ENCODE assay signal across 8 cellular contexts in the genomic region with DNA sequence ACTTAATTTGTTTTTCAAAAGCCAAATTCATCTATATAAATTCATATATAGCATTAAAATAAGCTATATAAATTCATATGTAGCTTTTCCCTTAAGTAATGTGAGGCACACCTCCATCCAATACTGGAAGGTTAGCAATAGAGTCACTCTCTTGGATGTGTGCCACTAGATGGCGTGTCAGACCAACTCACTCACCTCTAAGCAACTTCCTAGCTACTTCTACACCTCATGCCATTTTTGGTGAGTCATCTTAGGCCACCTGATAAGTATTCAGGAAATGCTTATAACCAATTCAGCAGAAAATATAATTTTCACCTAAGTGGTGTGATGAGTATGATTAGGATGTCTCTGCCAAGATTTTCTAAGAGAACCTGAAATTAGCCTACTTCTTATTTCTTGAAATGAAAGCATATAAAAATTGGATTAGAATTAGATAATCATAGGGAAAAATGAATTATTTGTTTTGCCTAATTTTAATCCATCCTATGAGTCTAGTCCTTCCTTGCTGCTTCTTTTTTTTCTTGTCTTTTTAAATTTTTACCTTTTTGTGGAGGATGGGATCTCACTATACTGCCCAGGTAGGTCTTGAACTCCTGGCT. TPM values are rescaled to one million over a fixed set of nuclear protein-coding genes. Genes with fewer than 3 reads are reported as not detected.
DNase-seq lines count a peak whose midpoint lies in the region; ATAC-seq and TF ChIP-seq lines count a peak whose summit lies in the region.

No MANE protein-coding gene starts in this region.

- H3K9me3 ChIP-seq in DND-41 (ENCODE audit: insufficient read depth, low read length, severe bottlenecking) (peaks cover 5% of the 10 kb centered on the region), OCI-LY7 (ENCODE audit: low read length) (peaks cover 18% of the 10 kb centered on the region), esophagus squamous epithelium (no peaks in the 10 kb centered on the region), neural cell (ENCODE audit: low read length) (no peaks in the 10 kb centered on the region), testis (no peaks in the 10 kb centered on the region)

- H3K4me1 ChIP-seq in DND-41 (ENCODE audit: insufficient read depth, low read length) (peaks cover 5% of the 10 kb centered on the region), OCI-LY7 (ENCODE audit: insufficient read depth, low read length, poor library complexity, severe bottlenecking) (peaks cover 6% of the 10 kb centered on the region), esophagus squamous epithelium (peaks cover 0 to 9% (median 0%) of the 10 kb centered on the region in 3 donors), testis (no peaks in the 10 kb centered on the region)

- POLR2A ChIA-PET in OCI-LY7 (lab: Charles Lee), result interaction anchor here (0.5 to 2.3 kb wide), 5 partner anchors 12 to 445 kb away, joined by 3 to 18 read pairs (median 3); no protein-coding TSS in a partner anchor

- no peak overlapping the region for H3K4me2 ChIP-seq in DND-41 (ENCODE audit: insufficient read depth, low read length)
- H3K4me2 ChIP-seq in OCI-LY7 (ENCODE audit: low read length), result no peak overlapping the region
- no peak overlapping the region for H3K4me2 ChIP-seq in neural cell (ENCODE audit: low read length)

- ATAC-seq in DND-41 (ENCODE audit: insufficient read depth, low read depth) (peak; percentile 100), GM21723 (IDR thresholded peaks at IDR 0.05; ENCODE audit: unreplicated experiment) (peak; percentile 98)

- WGBS in esophagus squamous epithelium, 2 donors, result 0% methylated on average over 1 of the region's 1 CpG
- WGBS in testis, 2 donors, result 10 to 22% methylated on average over 1 of the region's 1 CpG

- no TSS peak for BruUV-seq in OCI-LY7 (replicated peaks; lab: Mats Ljungman, UMichigan)

- TF ChIP-seq EP300 in neural cell (conservative IDR thresholded peaks at IDR 0.05; ENCODE audit: poor library complexity, severe bottlenecking), result no peak

- H4K20me1 ChIP-seq in DND-41 (ENCODE audit: insufficient read depth, low read length), result no peaks in the 10 kb centered on the region
- H4K20me1 ChIP-seq in OCI-LY7 (ENCODE audit: insufficient read depth, low read length), result no peaks in the 10 kb centered on the region
- H4K20me1 ChIP-seq in neural cell (ENCODE audit: insufficient read depth), result no peaks in the 10 kb centered on the region

- H3K9me2 ChIP-seq in OCI-LY7 (ENCODE audit: insufficient read depth, low read length) (no peaks in the 10 kb centered on the region), neural cell (ENCODE audit: insufficient read depth, low read length) (no peaks in the 10 kb centered on the region)

- H3K27ac ChIP-seq in DND-41 (ENCODE audit: low read length) (no peak overlapping the region), OCI-LY7 (ENCODE audit: low read depth, low read length, poor library complexity, severe bottlenecking) (no peak overlapping the region), esophagus squamous epithelium (no peak overlapping the region), neural cell (ENCODE audit: low read length) (no peak overlapping the region), testis (no peak overlapping the region)

- H3K4me3 ChIP-seq in DND-41 (ENCODE audit: low read depth in 1 of 2, low read length in 2 of 2), result no peak overlapping the region
- H3K4me3 ChIP-seq in OCI-LY7 (ENCODE audit: low read depth, low read length, poor library complexity, severe bottlenecking), result no peak overlapping the region
- no peak overlapping the region for H3K4me3 ChIP-seq in esophagus squamous epithelium
- no peak overlapping the region for H3K4me3 ChIP-seq in neural cell (ENCODE audit: low read length)
- no peak overlapping the region for H3K4me3 ChIP-seq in testis

- H2AFZ ChIP-seq in DND-41 (ENCODE audit: low read depth, low read length) (no peak overlapping the region), OCI-LY7 (ENCODE audit: low read length) (peak overlapping the region; percentile 6; the same call in 1 of the 2 replicates), neural cell (ENCODE audit: low read depth, low read length) (no peak overlapping the region)

- no peaks in the 10 kb centered on the region for H3K27me3 ChIP-seq in DND-41 (ENCODE audit: insufficient read depth, low read length, poor library complexity)
- H3K27me3 ChIP-seq in esophagus squamous epithelium, result no peaks in the 10 kb centered on the region
- no peaks in the 10 kb centered on the region for H3K27me3 ChIP-seq in neural cell (ENCODE audit: insufficient read depth, low read depth, low read length)
- no peaks in the 10 kb centered on the region for H3K27me3 ChIP-seq in testis

- H3K36me3 ChIP-seq in DND-41 (ENCODE audit: insufficient read depth, low read length), result no peaks in the 10 kb centered on the region
- H3K36me3 ChIP-seq in OCI-LY7 (ENCODE audit: insufficient read depth, low read length), result no peaks in the 10 kb centered on the region
- H3K36me3 ChIP-seq in esophagus squamous epithelium, result no peaks in the 10 kb centered on the region
- no peaks in the 10 kb centered on the region for H3K36me3 ChIP-seq in neural cell (ENCODE audit: insufficient read depth, low read length)
- H3K36me3 ChIP-seq in testis (ENCODE audit: low read depth, missing control alignments), result no peaks in the 10 kb centered on the region

- CTCF ChIA-PET in OCI-LY7 (lab: Charles Lee; ENCODE audit: unreplicated experiment), result interaction anchor here (1.1 to 6.1 kb wide), 3 partner anchors 8 to 153 kb away, joined by 3 to 105 read pairs (median 6); no protein-coding TSS in a partner anchor

- TF ChIP-seq RAD21 in neural cell (conservative IDR thresholded peaks at IDR 0.05), result peak; percentile 86

- DNase-seq in DND-41 (peak; percentile 83), KBM-7 (peak; percentile 90), OCI-LY7 (ENCODE audit: low spot score) (peak; percentile 88), activated T-cell treated with anti-CD3 and anti-CD28 coated beads for 24 hours (ENCODE audit: low read depth) (peak; percentile 67), esophagus squamous epithelium (lab: John Stamatoyannopoulos, UW) (no peak), testis (peak; percentile 83)

- in situ Hi-C loops in KBM-7 (cut with MboI; ENCODE audit: low pct_unique_long_range_greater_than_20kb, low sequenced_read_pairs), result loop anchor here (10.0 kb wide), 1 partner anchor 144 kb away; no protein-coding TSS in a partner anchor

- intact Hi-C loops in OCI-LY7 (cut with micrococcal nuclease; ENCODE audit: unreplicated experiment), result loop anchor here (1.0 to 10.0 kb wide), 2 partner anchors 147 to 624 kb away; no protein-coding TSS in a partner anchor
- intact Hi-C loops in esophagus squamous epithelium (cut with DNase I), result no loop called here
- intact Hi-C loops in testis (cut with DNase I; ENCODE audit: low total_unique reads), result no loop called here

- H3F3A ChIP-seq in neural cell (ENCODE audit: insufficient read depth, low read length, poor library complexity, severe bottlenecking), result no peaks in the 10 kb centered on the region

- TF ChIP-seq POLR2A in esophagus squamous epithelium (IDR thresholded peaks at IDR 0.05) (no peak), testis (IDR thresholded peaks at IDR 0.05) (no peak)

- TF ChIP-seq CTCF in DND-41 (IDR thresholded peaks at IDR 0.05; ENCODE audit: borderline replicate concordance, extremely low read depth, low read length, poor library complexity, severe bottlenecking) (peak; percentile 96), OCI-LY7 (conservative IDR thresholded peaks at IDR 0.05; ENCODE audit: low read length) (peak; percentile 97), esophagus squamous epithelium (IDR thresholded peaks at IDR 0.05) (peak; percentile 47 to 82 (median 70)), neural cell (IDR thresholded peaks at IDR 0.05; ENCODE audit: poor library complexity, severe bottlenecking) (peak; percentile 82), testis (IDR thresholded peaks at IDR 0.05) (peak; percentile 36 to 50 (median 43))

- no peak overlapping the region for H3K9ac ChIP-seq in DND-41 (ENCODE audit: low read depth, low read length)
- no peak overlapping the region for H3K9ac ChIP-seq in neural cell (ENCODE audit: low read length)

- H3K79me2 ChIP-seq in DND-41 (ENCODE audit: insufficient read depth, low read length), result no peaks in the 10 kb centered on the region
- H3K79me2 ChIP-seq in OCI-LY7 (ENCODE audit: insufficient read depth, low read depth, low read length), result no peaks in the 10 kb centered on the region
- H3K79me2 ChIP-seq in neural cell (replicated peaks; ENCODE audit: insufficient read depth, low read length), result no peaks in the 10 kb centered on the region

TF ChIP-seq in neural cell, 6 proteins besides CTCF, POLR2A, EP300 and RAD21:
- TF ChIP-seq POLR2AphosphoS5 (IDR thresholded peaks at IDR 0.05), result no peak
- TF ChIP-seq EZH2 (IDR thresholded peaks at IDR 0.05; ENCODE audit: borderline replicate concordance, insufficient read depth, low read length, poor library complexity, severe bottlenecking), result no peak
- peak; percentile 89 for TF ChIP-seq SMC3 (conservative IDR thresholded peaks at IDR 0.05; ENCODE audit: poor library complexity)

RNA-seq across cellular contexts. Expression of a gene that starts 34.4 kb away (rescaled TPM):
- 14.9 and 16.9 TPM in 2 replicates for total RNA-seq in OCI-LY7 (2014; rRNA removed; shearing (Covaris generic))
- total RNA-seq in OCI-LY7 (2022) (16.4 and 20.3 TPM in 2 replicates), esophagus squamous epithelium (10 to 100 TPM in 2 of 4 donors, 1 to 10 TPM in 2; 7.1 to 17.1 (median 10.7) TPM), testis (10 to 100 TPM; 22.0 to 25.8 TPM)
- polyA plus RNA-seq in neural cell (99.6 and 101 TPM in 2 replicates), testis (ENCODE audit: insufficient read depth, low read depth, low replicate concordance) (19.2 TPM)
- polyA minus RNA-seq in neural cell, result 88.2 and 96.7 TPM in 2 replicates

Comparison
In these comparisons a context has a peak if more than half of its experiments do, and no peak if none do; other contexts are left out.
1. CTCF ChIP-seq: peak in every context shown above with its lines; median percentile 97 in OCI-LY7; 96 in DND-41; 82 in neural cell; 70 in esophagus squamous epithelium; 43 in testis.